ENCODE assay signal across 7 cellular contexts in genomic region chr5:67310740-67311139, GRCh38.
"Had no signal": no experiment of that assay in that cellular context is flagged by ENCODE, and none has a peak within 500 bp of the region (broad histone marks: within the 10 kb centered on the region; RNA-seq: fewer than 3 reads in every experiment).

No MANE protein-coding gene starts in this region.

- H3K36me3 Mint-ChIP-seq: IgD-negative memory B cell had no signal

- H3K4me3 Mint-ChIP-seq: HFFc6 had no signal

- H3K9me3 Mint-ChIP-seq: HFFc6 had no signal

- H3K27me3 Mint-ChIP-seq: IgD-negative memory B cell had no signal

- ATAC-seq: HCT116, HepG2 had no signal

- DNase-seq: GM23248, GOT3, H7, HFFc6 had no signal

- H3K27ac Mint-ChIP-seq: HFFc6, IgD-negative memory B cell had no signal
